Comparison of ENCODE assay signal across 21 cellular contexts in the genomic region with DNA sequence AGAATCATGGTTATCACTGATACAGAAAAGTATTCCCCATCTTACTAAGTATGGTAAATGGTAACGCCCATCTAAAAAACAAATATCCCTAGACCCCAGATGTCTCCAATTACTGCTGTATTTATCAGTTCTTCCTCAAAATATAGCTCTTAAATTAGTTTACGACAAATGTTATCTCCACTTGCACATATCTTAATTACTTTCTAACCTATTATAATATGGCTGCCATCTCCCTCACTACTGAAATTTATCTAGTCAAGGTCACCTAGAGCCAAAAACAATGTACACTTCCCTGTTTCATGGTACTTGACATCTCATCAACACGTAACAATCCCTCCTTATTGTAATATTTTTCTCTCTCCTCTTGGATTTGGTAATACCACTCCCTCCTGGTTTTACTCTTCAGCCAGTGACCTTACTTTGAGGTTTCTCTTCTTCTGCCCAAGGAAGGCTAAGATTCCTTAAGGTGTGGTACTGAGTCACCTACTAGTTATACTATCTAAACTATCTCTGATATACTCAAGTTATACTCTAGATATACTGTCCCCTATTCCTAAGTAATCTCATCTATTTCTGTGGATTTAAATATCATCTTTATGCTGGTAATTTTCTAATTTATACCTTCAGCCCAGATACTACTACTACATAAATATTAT. TPM values are rescaled to one million over a fixed set of nuclear protein-coding genes. Genes with fewer than 3 reads are reported as not detected.
DNase-seq lines count a peak whose midpoint lies in the region; ATAC-seq, FAIRE-seq and TF ChIP-seq lines count a peak whose summit lies in the region.
"Had no signal": no experiment of that assay in that cellular context is flagged by ENCODE, and none has a peak within 500 bp of the region (broad histone marks: within the 10 kb centered on the region; RNA-seq: fewer than 3 reads in every experiment).

No MANE protein-coding gene starts in this region.

- H3K4me1 Mint-ChIP-seq in memory B cell = peaks cover 41% of the 10 kb centered on the region

- H3K27ac ChIP-seq in heart left ventricle = no peak overlapping the region
- H3K27ac ChIP-seq: SJCRH30 had no signal

- H3K36me3 ChIP-seq in heart left ventricle = no peaks in the 10 kb centered on the region
- H3K36me3 ChIP-seq: SJCRH30 had no signal

- DNase-seq in ELR (ENCODE audit: low read depth) (peak; percentile 1), SK-N-DZ (ENCODE audit: low spot score) (peak; percentile 38), memory B cell (ENCODE audit: low spot score in 2 of 2) (no peak), heart left ventricle (no peak), LoVo (ENCODE audit: low spot score) (no peak), NCI-H748 treated with DMSO at 0.1 percent for 48 hours (lab: John Stamatoyannopoulos, UW) (no peak), T1000 (lab: John Stamatoyannopoulos, UW) (no peak)
- DNase-seq: Calu3; DMS153; DND-41; NCI-H1092 treated with DMSO at 0.1 percent for 48 hours; NCI-H1436 treated with DMSO at 0.1 percent for 48 hours; NCI-H187 treated with DMSO at 0.1 percent for 48 hours; NCI-H2107; NK-92 treated with Interleukin-12 subunit alpha and Interleukin-12 subunit beta, amount 100 ng/mL, for 24 hours; PC-3; SJCRH30 had no signal

- H3K4me3 ChIP-seq in heart left ventricle = no peak overlapping the region
- H3K4me3 ChIP-seq: SJCRH30 had no signal

- H3K9me3 Mint-ChIP-seq in memory B cell = no peaks in the 10 kb centered on the region

- H3K4me1 ChIP-seq in heart left ventricle = peaks cover 0 to 27% (median 17%) of the 10 kb centered on the region in 12 donors

- intact Hi-C loops in heart left ventricle (cut with DNase I) = no loop called here

- 81 to 88% (median 83%) methylated on average over 3 of the region's 3 CpGs for whole genome bisulfite sequencing in heart left ventricle, 4 donors

- H3K36me3 Mint-ChIP-seq in memory B cell = peaks cover 9% of the 10 kb centered on the region

- TF ChIP-seq CTCF in heart left ventricle (IDR thresholded peaks at IDR 0.05) = no peak

- ATAC-seq in memory B cell (ENCODE audit: low read depth) (no peak), heart left ventricle (no peak)
- ATAC-seq: PC-3, Right ventricle myocardium inferior had no signal

- no peaks in the 10 kb centered on the region for H3K9me3 ChIP-seq in heart left ventricle
- H3K9me3 ChIP-seq: SJCRH30 had no signal

- peak overlapping the region; percentile 3 for H3K27ac Mint-ChIP-seq in memory B cell

- H3K27me3 Mint-ChIP-seq in memory B cell = no peaks in the 10 kb centered on the region

- H3K27me3 ChIP-seq in heart left ventricle = no peaks in the 10 kb centered on the region
- H3K27me3 ChIP-seq: SJCRH30 had no signal

- TF ChIP-seq POLR2A in heart left ventricle (IDR thresholded peaks at IDR 0.05) = no peak

- FAIRE-seq in colon (lab: Jason Lieb, UNC) = peak; percentile 21
- FAIRE-seq: H54, HTR-8/SVneo had no signal

- no peak overlapping the region for H3K4me3 Mint-ChIP-seq in memory B cell

RNA-seq across cellular contexts. Expression of a gene that starts 8.6 kb away (rescaled TPM):
- polyA plus RNA-seq in SK-N-DZ (2014; cell fraction: cytosol; rRNA removed) = 20.6 and 21.5 TPM in 2 replicates
- polyA plus RNA-seq in SK-N-DZ (2014; cell fraction: nucleus; rRNA removed) = 8.2 and 14.7 TPM in 2 replicates
- total RNA-seq in heart left ventricle = 10 to 100 TPM in 2 of 9 donors, 1 to 10 TPM in 7; 4.6 to 12.1 (median 6.0) TPM
- 1 to 10 TPM; 1.3 to 2.7 TPM for polyA plus RNA-seq in heart left ventricle

Comparison
In these comparisons a context has a peak if more than half of its experiments do, and no peak if none do; other contexts are left out.
1. DNase-seq: peak in ELR (single experiment) and SK-N-DZ (single experiment); none in memory B cell (0 of 2), heart left ventricle (0 of 5), LoVo (single experiment), NCI-H748 treated with DMSO at 0.1 percent for 48 hours (single experiment) and T1000 (single experiment).